ENCODE assay signal across 11 cellular contexts in genomic region chr10:51397695-51398094, GRCh38.
A peak's percentile ranks its signal among the peaks of the same experiment; 100 is the strongest.
DNase-seq lines count a peak whose midpoint lies in the region; ATAC-seq and TF ChIP-seq lines count a peak whose summit lies in the region.
"Had no signal": no experiment of that assay in that cellular context is flagged by ENCODE, and none has a peak within 500 bp of the region (broad histone marks: within the 10 kb centered on the region; RNA-seq: fewer than 3 reads in every experiment).

No MANE protein-coding gene starts in this region.

- no peaks in the 10 kb centered on the region for H3K9me3 Mint-ChIP-seq in effector memory CD8-positive, alpha-beta T cell
- no peaks in the 10 kb centered on the region for H3K9me3 Mint-ChIP-seq in activated CD4-positive, alpha-beta T cell treated with anti-CD3 and anti-CD28 coated beads, Interleukin-2, amount 10 ng/mL, durations not matched to agents 7 days and 5 days

- H3K4me3 ChIP-seq in osteoblast (ENCODE audit: insufficient read depth, low read length): no peak overlapping the region

- H3K4me1 ChIP-seq in osteoblast (ENCODE audit: insufficient read depth, low read length): peaks cover 10% of the 10 kb centered on the region

- no peaks in the 10 kb centered on the region for H3K36me3 Mint-ChIP-seq in effector memory CD8-positive, alpha-beta T cell (ENCODE audit: insufficient read depth)
- H3K36me3 Mint-ChIP-seq in activated CD4-positive, alpha-beta T cell treated with anti-CD3 and anti-CD28 coated beads, Interleukin-2, amount 10 ng/mL, durations not matched to agents 7 days and 5 days (ENCODE audit: low read depth): no peaks in the 10 kb centered on the region
- H3K36me3 Mint-ChIP-seq: CD8-positive, alpha-beta memory T cell had no signal

- no peak overlapping the region for H3K4me3 Mint-ChIP-seq in effector memory CD8-positive, alpha-beta T cell
- no peak overlapping the region for H3K4me3 Mint-ChIP-seq in activated CD4-positive, alpha-beta T cell treated with anti-CD3 and anti-CD28 coated beads, Interleukin-2, amount 10 ng/mL, durations not matched to agents 7 days and 5 days
- H3K4me3 Mint-ChIP-seq: CD8-positive, alpha-beta memory T cell had no signal

- H4K20me1 ChIP-seq in osteoblast (ENCODE audit: insufficient read depth, low read length): no peaks in the 10 kb centered on the region

- CTCF ChIA-PET in RWPE1 (lab: Yijun Ruan, JAX): interaction anchor here (0.5 to 0.6 kb wide), 3 partner anchors 226 to 910 kb away, joined by 3 to 4 read pairs (median 4); no protein-coding TSS in a partner anchor
- CTCF ChIA-PET in activated CD4-positive, alpha-beta T cell treated with anti-CD3 and anti-CD28 coated beads, Interleukin-2, amount 10 ng/mL, durations not matched to agents 7 days and 5 days (lab: Charles Lee): no interaction called here

- DNase-seq in EL (peak; percentile 67), RWPE1 (ENCODE audit: low spot score) (peak; percentile 67), fibroblast of peridontal ligament (ENCODE audit: extremely low read depth) (peak; percentile 65), osteoblast (ENCODE audit: insufficient read length, low spot score, missing footprints) (peak; percentile 80), HuH-7.5 (ENCODE audit: low spot score) (no peak)
- no peak for DNase-seq in effector memory CD8-positive, alpha-beta T cell
- no peak for DNase-seq in activated CD4-positive, alpha-beta T cell treated with anti-CD3 and anti-CD28 coated beads, Interleukin-2, amount 10 ng/mL, durations not matched to agents 7 days and 5 days
- DNase-seq: activated naive CD4-positive, alpha-beta T cell treated with anti-CD3 and anti-CD28 coated beads, Interleukin-2, amount 50 U/mL, for 16 hours; CD8-positive, alpha-beta memory T cell; trophoblast cell had no signal

- H2AFZ ChIP-seq in osteoblast (ENCODE audit: low read length): no peak overlapping the region

- no peak overlapping the region for H3K27ac ChIP-seq in RWPE1
- no peak overlapping the region for H3K27ac ChIP-seq in osteoblast (ENCODE audit: low read depth, low read length)

- H3K4me1 Mint-ChIP-seq in effector memory CD8-positive, alpha-beta T cell (ENCODE audit: low read depth in 2 of 2): no peaks in the 10 kb centered on the region
- H3K4me1 Mint-ChIP-seq in activated CD4-positive, alpha-beta T cell treated with anti-CD3 and anti-CD28 coated beads, Interleukin-2, amount 10 ng/mL, durations not matched to agents 7 days and 5 days: no peaks in the 10 kb centered on the region
- H3K4me1 Mint-ChIP-seq: CD8-positive, alpha-beta memory T cell had no signal

- H3K36me3 ChIP-seq in osteoblast (ENCODE audit: insufficient read depth, low read length): no peaks in the 10 kb centered on the region

- no peak overlapping the region for H3K27ac Mint-ChIP-seq in effector memory CD8-positive, alpha-beta T cell
- H3K27ac Mint-ChIP-seq in activated CD4-positive, alpha-beta T cell treated with anti-CD3 and anti-CD28 coated beads, Interleukin-2, amount 10 ng/mL, durations not matched to agents 7 days and 5 days: no peak overlapping the region

- POLR2A ChIA-PET in RWPE1 (lab: Yijun Ruan, JAX; ENCODE audit: low non-redundant PET): no interaction called here
- POLR2A ChIA-PET in activated CD4-positive, alpha-beta T cell treated with anti-CD3 and anti-CD28 coated beads, Interleukin-2, amount 10 ng/mL, durations not matched to agents 7 days and 5 days (lab: Charles Lee): no interaction called here

- H3K79me2 ChIP-seq in osteoblast (ENCODE audit: insufficient read depth, low read length): no peaks in the 10 kb centered on the region

- no peaks in the 10 kb centered on the region for H3K9me3 ChIP-seq in osteoblast (ENCODE audit: low read depth, low read length)

- H3K4me2 ChIP-seq in osteoblast (ENCODE audit: insufficient read depth, low read length): no peak overlapping the region

- H3K27me3 ChIP-seq in osteoblast (ENCODE audit: insufficient read depth, low read length): peaks cover 2% of the 10 kb centered on the region

- no peak for ATAC-seq in effector memory CD8-positive, alpha-beta T cell (replicated peaks)
- no peak for ATAC-seq in GM21390 (IDR thresholded peaks at IDR 0.05; ENCODE audit: unreplicated experiment)

- H3K27me3 Mint-ChIP-seq in effector memory CD8-positive, alpha-beta T cell: no peaks in the 10 kb centered on the region
- no peaks in the 10 kb centered on the region for H3K27me3 Mint-ChIP-seq in activated CD4-positive, alpha-beta T cell treated with anti-CD3 and anti-CD28 coated beads, Interleukin-2, amount 10 ng/mL, durations not matched to agents 7 days and 5 days
- H3K27me3 Mint-ChIP-seq: CD8-positive, alpha-beta memory T cell had no signal

- TF ChIP-seq CTCF in RWPE1 (conservative IDR thresholded peaks at IDR 0.05; ENCODE audit: low read depth) (peak; percentile 27; the same call in 1 of the 2 replicates), osteoblast (IDR thresholded peaks at IDR 0.05; ENCODE audit: extremely low read depth, low read depth, low read length) (peak; percentile 11)

Comparison
In these comparisons a context has a peak if more than half of its experiments do, and no peak if none do; other contexts are left out.
1. DNase-seq: peak in EL (single experiment), RWPE1 (single experiment), fibroblast of peridontal ligament (single experiment) and osteoblast (single experiment); none in effector memory CD8-positive, alpha-beta T cell (0 of 3), activated CD4-positive, alpha-beta T cell treated with anti-CD3 and anti-CD28 coated beads, Interleukin-2, amount 10 ng/mL, durations not matched to agents 7 days and 5 days (single experiment) and HuH-7.5 (single experiment).